ENCODE assay signal across 1 cellular context in genomic region chr22:44359496-44360110, GRCh38.
TF ChIP-seq lines count a peak whose summit lies in the region.

No MANE protein-coding gene starts in this region.

TF ChIP-seq in HepG2, 621 proteins besides CTCF, POLR2A, EP300 and RAD21:
- TF ChIP-seq PAXIP1 (CRISPR knock-in tag; conservative IDR thresholded peaks at IDR 0.05), result no peak
- TF ChIP-seq ZSCAN25 (CRISPR knock-in tag; IDR thresholded peaks at IDR 0.05), result no peak
- no peak for TF ChIP-seq PREB (CRISPR knock-in tag; IDR thresholded peaks at IDR 0.05)
- TF ChIP-seq ZNF446 (CRISPR knock-in tag; IDR thresholded peaks at IDR 0.05), result no peak
- TF ChIP-seq KDM2A (CRISPR knock-in tag; IDR thresholded peaks at IDR 0.05; ENCODE audit: borderline replicate concordance, low read depth), result no peak
- TF ChIP-seq DNMT1 (CRISPR knock-in tag; IDR thresholded peaks at IDR 0.05), result no peak
- TF ChIP-seq TEAD3 (CRISPR knock-in tag; optimal IDR thresholded peaks at IDR 0.05; ENCODE audit: borderline replicate concordance), result no peak
- TF ChIP-seq ZNF407 (CRISPR knock-in tag; IDR thresholded peaks at IDR 0.05; ENCODE audit: not compliant biosample characterization), result no peak
